17 cellular contexts compared by ENCODE assay signal in the genomic region with DNA sequence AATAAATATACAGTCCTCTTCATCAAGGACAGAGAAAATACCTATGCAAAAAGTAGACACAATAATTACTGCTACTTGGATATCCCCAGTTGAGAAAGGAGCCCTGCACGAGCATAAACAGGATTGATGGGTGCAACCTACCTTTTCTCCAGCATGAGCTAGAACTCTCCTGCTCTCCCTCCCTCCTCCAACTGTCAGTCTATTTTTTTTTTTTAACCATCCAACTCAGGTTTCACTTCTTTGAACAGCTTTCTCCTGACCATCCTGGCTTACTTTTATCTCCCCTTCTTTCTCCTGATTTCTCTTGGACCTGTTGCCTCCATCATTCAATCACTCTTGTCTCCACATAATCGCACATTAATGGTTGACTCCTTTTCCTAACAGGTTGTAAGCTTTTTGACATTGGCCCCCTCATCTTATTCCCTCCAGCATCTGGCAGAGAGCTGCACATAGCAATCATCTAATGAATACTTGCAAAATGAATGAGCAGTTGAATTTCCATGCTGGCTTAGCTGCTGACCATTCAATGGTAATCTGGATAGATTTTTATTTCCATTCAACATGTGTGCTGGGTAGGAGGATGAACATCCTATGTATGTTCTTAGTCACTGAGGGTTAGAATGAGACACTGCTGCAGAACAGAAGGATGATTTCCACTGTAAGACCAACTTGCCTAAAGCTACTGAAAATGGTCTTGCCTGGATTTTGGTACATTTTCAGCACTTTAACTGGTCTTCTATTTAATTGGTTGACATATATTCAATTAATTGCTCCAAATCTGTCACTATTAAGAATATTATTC. TPM values are rescaled to one million over a fixed set of nuclear protein-coding genes. Genes with fewer than 3 reads are reported as not detected.
DNase-seq lines count a peak whose midpoint lies in the region; ATAC-seq and TF ChIP-seq lines count a peak whose summit lies in the region.
"Had no signal": no experiment of that assay in that cellular context is flagged by ENCODE, and none has a peak within 500 bp of the region (broad histone marks: within the 10 kb centered on the region; RNA-seq: fewer than 3 reads in every experiment).

No MANE protein-coding gene starts in this region.

- peak overlapping the region; percentile 95; the same call in 1 of the 2 replicates for H3K27ac ChIP-seq in C4-2B
- H3K27ac ChIP-seq in SK-N-MC = peak overlapping the region; percentile 85
- H3K27ac ChIP-seq in gastrocnemius medialis = peak overlapping the region; percentile 85 to 93 (median 92)
- H3K27ac ChIP-seq: A549 had no signal

- ATAC-seq in gastrocnemius medialis = peak in 1 of 2 donors; percentile 53
- ATAC-seq in effector memory CD8-positive, alpha-beta T cell (replicated peaks) = no peak
- no peak for ATAC-seq in GM21447 (IDR thresholded peaks at IDR 0.05; ENCODE audit: unreplicated experiment)
- ATAC-seq: GM12878 had no signal

- no peaks in the 10 kb centered on the region for H3K9me3 Mint-ChIP-seq in effector memory CD8-positive, alpha-beta T cell
- H3K9me3 Mint-ChIP-seq: CD14-positive monocyte, H9 had no signal

- no peaks in the 10 kb centered on the region for H3K27me3 ChIP-seq in gastrocnemius medialis

- no peaks in the 10 kb centered on the region for H3K36me3 Mint-ChIP-seq in effector memory CD8-positive, alpha-beta T cell (ENCODE audit: insufficient read depth)

- H3K4me1 ChIP-seq in gastrocnemius medialis = peaks cover 67 to 71% of the 10 kb centered on the region in 2 donors
- H3K4me1 ChIP-seq: A549 had no signal

- H3K4me3 ChIP-seq in SK-N-MC (no peak overlapping the region), gastrocnemius medialis (no peak overlapping the region)
- H3K4me3 ChIP-seq: A549, GM12878 had no signal

- H3K9ac ChIP-seq in SK-N-MC (ENCODE audit: insufficient read length) = no peak overlapping the region

- H3K27ac Mint-ChIP-seq in effector memory CD8-positive, alpha-beta T cell = no peak overlapping the region
- H3K27ac Mint-ChIP-seq: H9 had no signal

- peaks cover 10% of the 10 kb centered on the region in 2 donors for H3K4me1 Mint-ChIP-seq in effector memory CD8-positive, alpha-beta T cell (ENCODE audit: low read depth in 2 of 2)
- H3K4me1 Mint-ChIP-seq: H9 had no signal

- peaks cover 9 to 16% of the 10 kb centered on the region in 2 donors for H3K27me3 Mint-ChIP-seq in effector memory CD8-positive, alpha-beta T cell

- DNase-seq in NCI-H1694 treated with DMSO at 0.1 percent for 48 hours (lab: John Stamatoyannopoulos, UW) (peak; percentile 14), NCI-H1694 (lab: John Stamatoyannopoulos, UW) (no peak), SK-N-MC (ENCODE audit: low read depth, low spot score) (no peak), gastrocnemius medialis (no peak), NCI-H526 (lab: John Stamatoyannopoulos, UW) (no peak)
- no peak for DNase-seq in effector memory CD8-positive, alpha-beta T cell
- DNase-seq: H9, IMR-90, MV-4-11, NCI-H2107, SHP77 had no signal

- H3K4me3 Mint-ChIP-seq in effector memory CD8-positive, alpha-beta T cell = no peak overlapping the region
- H3K4me3 Mint-ChIP-seq: CD14-positive monocyte, H9 had no signal

- TF ChIP-seq POLR2A in gastrocnemius medialis (IDR thresholded peaks at IDR 0.05) = no peak

- H3K36me3 ChIP-seq in SK-N-MC (ENCODE audit: insufficient read depth, low read length) = no peaks in the 10 kb centered on the region
- peaks cover 0 to 44% of the 10 kb centered on the region in 2 donors for H3K36me3 ChIP-seq in gastrocnemius medialis

- no peaks in the 10 kb centered on the region for H3K9me3 ChIP-seq in SK-N-MC (ENCODE audit: low read depth, low read length)
- H3K9me3 ChIP-seq in gastrocnemius medialis = no peaks in the 10 kb centered on the region
- H3K9me3 ChIP-seq: A549 had no signal

- in situ Hi-C loops in gastrocnemius medialis (cut with MboI; ENCODE audit: low sequenced_read_pairs in 4 of 4) = no loop called here

- intact Hi-C loops in gastrocnemius medialis (cut with DNase I; ENCODE audit: low total_unique reads) = loop anchor here (2.0 to 5.0 kb wide), 2 partner anchors 128 to 212 kb away; partner anchors contain the start of gene ARL1

- TF ChIP-seq CTCF in C4-2B (conservative IDR thresholded peaks at IDR 0.05) (no peak), gastrocnemius medialis (IDR thresholded peaks at IDR 0.05 in 4 of 5, conservative IDR thresholded peaks at IDR 0.05 in 1 of 5) (no peak)

RNA-seq across cellular contexts. Expression of gene MYBPC1, which starts 24.5 kb away (rescaled TPM):
- 1,000 to 10,000 TPM; 2,958 to 5,874 (median 4,932) TPM for total RNA-seq in gastrocnemius medialis
- total RNA-seq: G401, GM12878, H9, IMR-90 had no signal
